In the genomic region with DNA sequence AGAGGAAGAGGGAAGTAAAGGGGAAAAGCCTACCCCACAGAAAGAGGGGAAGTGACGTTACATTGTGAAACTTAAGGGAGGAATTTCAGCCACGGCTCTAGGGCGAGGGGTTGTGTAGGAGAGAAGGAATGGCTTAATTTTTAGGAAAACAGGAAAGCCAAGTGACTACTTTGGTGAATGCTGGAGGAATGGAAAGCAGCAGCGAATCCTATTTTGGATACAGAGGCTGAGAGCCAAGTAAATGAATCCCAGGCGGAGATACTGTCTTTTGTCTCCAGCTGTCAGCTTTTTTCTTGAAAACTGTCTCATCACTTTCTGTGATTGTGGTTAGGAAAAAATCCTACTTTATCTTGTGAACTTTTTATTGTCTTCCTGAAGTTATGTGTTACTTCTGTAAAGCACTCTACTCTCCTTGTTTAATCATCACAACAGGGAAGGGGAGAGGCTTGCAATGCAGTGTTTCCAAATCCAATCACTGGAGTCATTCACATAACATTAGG, we compare ENCODE assay signal across 9 cellular contexts.
DNase-seq lines count a peak whose midpoint lies in the region; ATAC-seq and TF ChIP-seq lines count a peak whose summit lies in the region.
"Had no signal": no experiment of that assay in that cellular context is flagged by ENCODE, and none has a peak within 500 bp of the region (broad histone marks: within the 10 kb centered on the region; RNA-seq: fewer than 3 reads in every experiment).

No MANE protein-coding gene starts in this region.

- H3K4me1 ChIP-seq in heart left ventricle (peaks cover 13 to 88% (median 57%) of the 10 kb centered on the region in 12 donors), prostate gland (replicated peaks) (no peaks in the 10 kb centered on the region)

- H3K27me3 ChIP-seq in heart left ventricle: no peaks in the 10 kb centered on the region
- no peaks in the 10 kb centered on the region for H3K27me3 ChIP-seq in prostate gland (replicated peaks; ENCODE audit: insufficient read depth)

- H3K27ac ChIP-seq in heart left ventricle: peak overlapping the region; percentile 1 to 78 (median 66)
- peak overlapping the region in 1 of 2 donors; percentile 5 for H3K27ac ChIP-seq in prostate gland
- no peak overlapping the region for H3K27ac ChIP-seq in substantia nigra (ENCODE audit: low read depth, low read length, poor library complexity, severe bottlenecking)

- no peaks in the 10 kb centered on the region for H3K36me3 ChIP-seq in heart left ventricle
- H3K36me3 ChIP-seq in prostate gland: no peaks in the 10 kb centered on the region

- TF ChIP-seq CTCF in heart left ventricle (IDR thresholded peaks at IDR 0.05) (no peak), prostate gland (IDR thresholded peaks at IDR 0.05) (no peak)

- ATAC-seq in heart left ventricle: peak; percentile 28 to 60 (median 53)

- H3K4me3 ChIP-seq in heart left ventricle (peak overlapping the region in 7 of 12 donors; percentile 2 to 36 (median 20)), prostate gland (no peak overlapping the region)

- DNase-seq in GM03348 (ENCODE audit: low spot score) (peak; percentile 75), SKM-1 (lab: John Stamatoyannopoulos, UW; ENCODE audit: unreplicated experiment) (peak; percentile 47), heart left ventricle (peak in 2 of 5 donors; percentile 26 to 35), pons (ENCODE audit: low spot score) (peak; percentile 45), middle frontal gyrus (ENCODE audit: extremely low spot score, low spot score) (no peak), NCI-H526 (lab: John Stamatoyannopoulos, UW) (no peak), prostate gland (ENCODE audit: low spot score) (no peak), substantia nigra (lab: John Stamatoyannopoulos, UW) (no peak)
- DNase-seq: NCI-H1105 treated with DMSO at 0.1 percent for 48 hours had no signal

- TF ChIP-seq POLR2A in heart left ventricle (IDR thresholded peaks at IDR 0.05) (no peak), prostate gland (IDR thresholded peaks at IDR 0.05) (no peak)

- intact Hi-C loops in heart left ventricle (cut with DNase I): loop anchor here in 4 of 10 donors (5.0 to 10.0 kb wide), 3 partner anchors 39 to 48 kb away; no protein-coding TSS in a partner anchor
- intact Hi-C loops in prostate gland (cut with DNase I): no loop called here

- WGBS in heart left ventricle, 4 donors: 25 to 39% (median 38%) methylated on average over 5 of the region's 5 CpGs
- 28% methylated on average over 5 of the region's 5 CpGs for WGBS in prostate gland

- H3K9me3 ChIP-seq in heart left ventricle (no peaks in the 10 kb centered on the region), prostate gland (no peaks in the 10 kb centered on the region)

Comparison
In these comparisons a context has a peak if more than half of its experiments do, and no peak if none do; other contexts are left out.
1. DNase-seq: peak in GM03348 (single experiment), SKM-1 (single experiment) and pons (single experiment); none in middle frontal gyrus (single experiment), NCI-H526 (0 of 2), prostate gland (single experiment) and substantia nigra (0 of 49).
2. H3K4me3 ChIP-seq: peak in heart left ventricle (7 of 12); none in prostate gland (0 of 2).